ENCODE assay signal across 15 cellular contexts in the genomic region with DNA sequence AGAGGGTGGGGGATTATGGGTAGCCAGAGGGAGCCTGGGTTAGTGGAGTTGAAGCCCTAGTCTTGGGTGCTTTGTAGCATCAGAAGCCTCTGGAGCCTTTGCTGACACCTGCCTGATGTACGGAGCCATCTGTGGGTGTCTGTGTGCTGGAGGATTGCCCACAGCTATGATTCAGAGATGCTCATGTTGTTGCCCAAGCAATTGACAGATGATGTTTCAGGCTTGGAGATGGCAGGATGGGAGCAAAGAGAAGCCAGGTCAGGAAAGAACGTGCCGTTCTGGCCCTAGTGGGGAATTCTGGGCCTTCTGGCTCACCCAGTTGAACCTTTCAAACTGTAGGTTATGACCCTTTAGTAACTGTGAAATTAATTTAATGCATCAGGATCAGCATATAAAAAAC. TPM values are rescaled to one million over a fixed set of nuclear protein-coding genes. Genes with fewer than 3 reads are reported as not detected.
DNase-seq lines count a peak whose midpoint lies in the region; ATAC-seq, FAIRE-seq and TF ChIP-seq lines count a peak whose summit lies in the region.
"Had no signal": no experiment of that assay in that cellular context is flagged by ENCODE, and none has a peak within 500 bp of the region (broad histone marks: within the 10 kb centered on the region; RNA-seq: fewer than 3 reads in every experiment).

No MANE protein-coding gene starts in this region.

- H3K27me3 ChIP-seq in endodermal cell (ENCODE audit: control insufficient read depth, insufficient read depth, low read length, poor library complexity, severe bottlenecking): no peaks in the 10 kb centered on the region

- peaks cover 7% of the 10 kb centered on the region for H3K9me3 Mint-ChIP-seq in endodermal cell

- H3K4me1 Mint-ChIP-seq in endodermal cell: no peaks in the 10 kb centered on the region

- H3K36me3 Mint-ChIP-seq in endodermal cell (ENCODE audit: low read depth): peaks cover 9% of the 10 kb centered on the region

- no peaks in the 10 kb centered on the region for H3K27me3 Mint-ChIP-seq in endodermal cell (ENCODE audit: insufficient read depth)

- H3K4me3 Mint-ChIP-seq in endodermal cell: no peak overlapping the region
- H3K4me3 Mint-ChIP-seq: GM23338 had no signal

- no peak for FAIRE-seq in RCC 7860 (lab: Jason Lieb, UNC)
- FAIRE-seq: endometrium, GM12891 had no signal

- H3K27ac ChIP-seq in endodermal cell (ENCODE audit: low read depth, low read length): no peak overlapping the region

- H3K9me3 ChIP-seq in endodermal cell (ENCODE audit: control insufficient read depth, low read length): peaks cover 10% of the 10 kb centered on the region

- ATAC-seq in GM21447 (IDR thresholded peaks at IDR 0.05; ENCODE audit: unreplicated experiment): no peak
- ATAC-seq: GM23338 had no signal

- WGBS in endodermal cell (ENCODE audit: insufficient coverage in 1 of 2, insufficient read length in 1 of 2), 2 experiments: 94 to 98% methylated on average over 3 of the region's 3 CpGs

- H3K9ac ChIP-seq in endodermal cell (ENCODE audit: extremely low read depth, low read length, poor library complexity, severe bottlenecking): no peak overlapping the region

- peak; percentile 74 for DNase-seq in Ammon's horn (ENCODE audit: low spot score)
- peak; percentile 83 for DNase-seq in NCI-H2171 treated with DMSO at 0.1 percent for 48 hours (lab: John Stamatoyannopoulos, UW)
- peak; percentile 29 to 83 for DNase-seq in cerebellar nuclear complex (lab: John Stamatoyannopoulos, UW)
- peak; percentile 73 for DNase-seq in iris pigment epithelial cell (ENCODE audit: low read depth)
- DNase-seq in endodermal cell: no peak
- DNase-seq in NCI-H524 (lab: John Stamatoyannopoulos, UW): no peak
- no peak for DNase-seq in RCC 7860 (ENCODE audit: low spot score)
- DNase-seq: activated CD4-positive, alpha-beta T cell treated with anti-CD3 and anti-CD28 coated beads for 48 hours; DND-41; stimulated activated CD4-positive, alpha-beta T cell treated with anti-CD3 and anti-CD28 coated beads, Interleukin-12 subunit alpha, Interleukin-12 subunit beta, amount 100 ng/mL, for 4 hours; T-helper 1 cell had no signal

- no peak for TF ChIP-seq CTCF in endodermal cell (conservative IDR thresholded peaks at IDR 0.05)

- no peaks in the 10 kb centered on the region for H3K36me3 ChIP-seq in endodermal cell (ENCODE audit: control insufficient read depth, insufficient read depth, low read length)

- H3K4me1 ChIP-seq in endodermal cell (ENCODE audit: control insufficient read depth, insufficient read depth, low read length): no peaks in the 10 kb centered on the region

- no peak overlapping the region for H3K27ac Mint-ChIP-seq in endodermal cell
- H3K27ac Mint-ChIP-seq: GM23338 had no signal

- H3K4me3 ChIP-seq in endodermal cell (ENCODE audit: low read length): no peak overlapping the region
- H3K4me3 ChIP-seq: GM23338 had no signal

RNA-seq across cellular contexts. Expression of gene COQ8A, which starts 27.6 kb away (rescaled TPM):
- 10 to 100 TPM in 1 of 2 donors, 1 to 10 TPM in 1; 6.6 to 14.9 TPM for total RNA-seq in endodermal cell
- polyA plus RNA-seq in endodermal cell (2013, experiment 1 of 2): 13.1 TPM
- polyA plus RNA-seq in endodermal cell (2013, experiment 2 of 2): 10.1 TPM

Comparison
In these comparisons a context has a peak if more than half of its experiments do, and no peak if none do; other contexts are left out.
1. DNase-seq: peak in Ammon's horn (single experiment), NCI-H2171 treated with DMSO at 0.1 percent for 48 hours (single experiment), cerebellar nuclear complex (2 of 2) and iris pigment epithelial cell (single experiment); none in endodermal cell (single experiment), NCI-H524 (0 of 2) and RCC 7860 (single experiment).